ENCODE assay signal across 8 cellular contexts in the genomic region with DNA sequence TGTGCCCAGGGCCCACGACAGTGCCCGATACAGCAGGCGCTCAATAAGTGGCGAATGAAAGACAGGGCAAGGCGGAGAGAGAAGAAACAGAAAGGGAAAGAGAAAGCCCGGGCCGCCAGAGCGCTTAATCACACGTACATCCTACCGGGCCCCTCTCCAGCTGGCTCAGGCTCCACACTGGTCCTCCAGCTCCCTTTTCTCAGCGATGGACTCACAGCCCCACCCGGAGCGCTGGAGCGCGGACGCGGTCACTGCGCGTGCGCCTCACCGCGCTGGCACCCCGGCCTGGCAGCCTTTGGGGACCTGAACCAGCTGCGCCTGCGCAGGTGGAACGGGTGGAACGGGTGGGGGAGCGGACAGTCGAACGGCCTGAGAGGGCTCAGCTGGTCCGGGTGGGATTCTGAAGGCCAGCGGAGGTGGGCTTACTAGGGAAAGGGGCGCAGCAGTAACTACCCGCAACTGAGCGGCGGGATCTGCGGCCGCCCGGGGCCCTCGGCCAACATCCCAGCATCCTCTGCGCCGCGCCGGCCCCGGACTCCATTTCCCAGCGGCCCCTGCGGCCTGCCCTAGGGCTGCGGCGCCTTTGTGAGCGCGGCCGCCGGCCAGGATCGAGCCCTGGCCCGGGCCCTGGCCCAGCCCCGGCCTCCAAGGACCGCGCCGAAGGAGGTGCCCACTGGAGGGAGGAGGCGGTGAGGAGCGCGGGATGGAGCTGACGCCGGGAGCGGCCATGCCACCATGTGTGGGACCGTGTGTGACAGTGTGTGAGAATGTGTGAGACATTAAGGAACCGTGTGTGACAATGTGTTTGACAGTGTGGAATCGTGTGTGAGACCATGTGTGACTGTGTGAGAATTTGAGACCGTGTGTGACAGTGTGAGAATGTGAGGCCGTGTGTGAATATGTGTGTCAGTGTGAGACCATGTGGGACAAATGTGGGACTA. TPM values are rescaled to one million over a fixed set of nuclear protein-coding genes. Genes with fewer than 3 reads are reported as not detected.
DNase-seq lines count a peak whose midpoint lies in the region; ATAC-seq and TF ChIP-seq lines count a peak whose summit lies in the region.

TSS of gene ZNF583 (plus strand) at position 569 of the 941 bp plus-strand sequence. CDS start 2,783 bp downstream, outside the sequence.

- peaks cover 9 to 58% (median 31%) of the 10 kb centered on the region in 6 donors for H3K36me3 ChIP-seq in spleen

- H3K27me3 Mint-ChIP-seq in central memory CD8-positive, alpha-beta T cell: no peaks in the 10 kb centered on the region

- ATAC-seq in GM18520 (IDR thresholded peaks at IDR 0.05; ENCODE audit: unreplicated experiment): peak; percentile 66
- peak; percentile 87 for ATAC-seq in HG03064 (IDR thresholded peaks at IDR 0.05; ENCODE audit: low read depth, unreplicated experiment)
- ATAC-seq in central memory CD8-positive, alpha-beta T cell (replicated peaks; ENCODE audit: extremely low read depth, poor library complexity, severe bottlenecking): peak; percentile 71

- DNase-seq in 8988T: peak; percentile 89
- peak; percentile 94 for DNase-seq in NCI-H2196 (lab: John Stamatoyannopoulos, UW; ENCODE audit: unreplicated experiment)
- peak; percentile 84 for DNase-seq in activated CD4-positive, CD25-positive, alpha-beta regulatory T cell treated with anti-CD3 and anti-CD28 coated beads, Interleukin-2, amount 50 U/mL, for 16 hours (ENCODE audit: low read depth, low spot score)
- DNase-seq in central memory CD8-positive, alpha-beta T cell (ENCODE audit: low spot score in 2 of 2): peak; percentile 84 to 88
- peak; percentile 98 for DNase-seq in iris pigment epithelial cell (ENCODE audit: low read depth)
- DNase-seq in spleen: peak; percentile 98

- 0 to 1% (median 1%) methylated on average over 46 to 70 of the region's 70 CpGs for WGBS in spleen, 5 donors

- TF ChIP-seq CTCF in spleen (IDR thresholded peaks at IDR 0.05 in 8 of 11, conservative IDR thresholded peaks at IDR 0.05 in 3 of 11): peak in 2 of 11 experiments; percentile 8 to 24

- H3K4me1 Mint-ChIP-seq in central memory CD8-positive, alpha-beta T cell: peaks cover 20% of the 10 kb centered on the region

- peak within 1 kb of the TSS; percentile 79 for H3K4me3 Mint-ChIP-seq in central memory CD8-positive, alpha-beta T cell

- H3K9me3 Mint-ChIP-seq in central memory CD8-positive, alpha-beta T cell: peaks cover 42% of the 10 kb centered on the region

- peaks cover 7 to 77% (median 71%) of the 10 kb centered on the region in 8 donors for H3K9me3 ChIP-seq in spleen

- peaks cover 23% of the 10 kb centered on the region for H3K36me3 Mint-ChIP-seq in central memory CD8-positive, alpha-beta T cell (ENCODE audit: insufficient read depth)

- no peaks in the 10 kb centered on the region for H3K27me3 ChIP-seq in spleen (replicated peaks in 1 of 7)

- intact Hi-C loops in spleen (cut with DNase I; ENCODE audit: low total_unique reads): no loop called here

- H3K27ac Mint-ChIP-seq in central memory CD8-positive, alpha-beta T cell (ENCODE audit: low read depth): peak within 1 kb of the TSS; percentile 96

- TF ChIP-seq POLR2A in spleen (IDR thresholded peaks at IDR 0.05): no peak

- peak within 1 kb of the TSS; percentile 96 to 99 (median 98) for H3K27ac ChIP-seq in spleen

- H3K4me1 ChIP-seq in spleen: peaks cover 0 to 27% (median 21%) of the 10 kb centered on the region in 6 donors

- H3K4me3 ChIP-seq in spleen: peak within 1 kb of the TSS; percentile 49 to 85 (median 68)

RNA-seq across cellular contexts. Expression of gene ZNF583, which starts in this region (rescaled TPM):
- 10 to 100 TPM in 2 of 7 donors, 1 to 10 TPM in 5; 4.4 to 10.6 (median 8.3) TPM for total RNA-seq in spleen
- 1 to 10 TPM in 2 of 3 donors, under 1 TPM in 1; 0.93 to 2.7 (median 1.3) TPM for polyA plus RNA-seq in spleen

Comparison
In these comparisons a context has a peak if more than half of its experiments do, and no peak if none do; other contexts are left out.
1. Peak in every context shown above with its lines: DNase-seq, ATAC-seq, H3K4me3 ChIP-seq and H3K27ac ChIP-seq.